2 cellular contexts compared by ENCODE assay signal in the genomic region with DNA sequence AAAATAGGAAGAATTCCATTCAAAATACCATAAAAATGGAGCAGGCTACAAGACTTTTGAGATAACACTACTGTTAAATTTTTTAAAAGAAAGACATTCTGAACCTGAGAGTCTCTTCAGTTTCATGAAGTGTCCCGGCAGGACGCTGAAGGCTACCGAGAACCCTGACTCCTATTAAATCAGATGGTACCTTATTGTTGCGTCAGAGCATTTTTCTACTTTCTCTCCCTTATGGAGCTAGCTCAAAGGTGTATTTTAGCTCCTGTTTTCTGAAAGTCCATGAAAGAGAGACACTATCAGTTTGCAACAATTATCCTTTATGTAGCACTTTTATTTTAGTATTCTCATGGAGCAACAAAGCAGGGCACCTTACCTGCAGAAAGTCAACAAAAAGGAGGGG.
TF ChIP-seq lines count a peak whose summit lies in the region.

No MANE protein-coding gene starts in this region.

TF ChIP-seq in HepG2, 621 proteins besides CTCF, POLR2A, EP300 and RAD21:
- TF ChIP-seq CEBPB (IDR thresholded peaks at IDR 0.05; ENCODE audit: borderline replicate concordance, low read depth, low read length) (peak; percentile 65; the same call in 1 of the 2 replicates), SNAPC2 (CRISPR knock-in tag; IDR thresholded peaks at IDR 0.05) (no peak)

TF ChIP-seq in IMR-90, 13 proteins besides CTCF, POLR2A, EP300 and RAD21:
- TF ChIP-seq CEBPB (IDR thresholded peaks at IDR 0.05; ENCODE audit: low read depth, low read length) (0 out of 2 replicates have a peak, but pooled peaks have one; percentile 5), SMC3 (IDR thresholded peaks at IDR 0.05; ENCODE audit: low read depth, low read length) (no peak)
TF ChIP-seq in IMR-90: peak in this region for 1.
